Comparison of ENCODE assay signal across 14 cellular contexts in the genomic region with DNA sequence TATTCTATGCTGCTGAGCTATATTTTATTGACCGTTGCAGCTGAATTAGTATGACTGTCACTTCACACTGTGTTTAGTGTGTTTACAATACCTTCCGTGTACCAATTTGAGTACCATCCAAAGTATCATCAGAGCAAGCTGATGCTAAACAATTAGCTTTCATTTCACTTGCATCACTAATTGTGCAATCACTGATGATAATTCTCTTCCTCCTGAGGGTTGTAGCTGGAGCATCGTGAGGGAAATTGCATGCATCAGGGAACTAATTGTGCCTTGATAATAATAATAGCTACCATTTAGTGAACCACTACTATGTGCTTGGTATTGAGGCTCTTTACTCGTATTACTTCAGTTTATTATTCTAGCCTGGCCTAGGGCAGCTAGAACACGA.
"Had no signal": no experiment of that assay in that cellular context is flagged by ENCODE, and none has a peak within 500 bp of the region (broad histone marks: within the 10 kb centered on the region; RNA-seq: fewer than 3 reads in every experiment).

No MANE protein-coding gene starts in this region.

- H3K27ac Mint-ChIP-seq: activated CD8-positive, alpha-beta memory T cell treated with anti-CD3 and anti-CD28 coated beads, Interleukin-2, amount 10 ng/mL, durations not matched to agents 7 days and 5 days; activated naive CD8-positive, alpha-beta T cell; effector memory CD8-positive, alpha-beta T cell; naive thymus-derived CD4-positive, alpha-beta T cell; stimulated activated effector memory CD8-positive, alpha-beta T cell treated with anti-CD3 and anti-CD28 coated beads, Interleukin-12 subunit alpha, Interleukin-12 subunit beta, amount 100 ng/mL, for 72 hours had no signal

- H3K27me3 Mint-ChIP-seq: activated CD8-positive, alpha-beta memory T cell treated with anti-CD3 and anti-CD28 coated beads, Interleukin-2, amount 10 ng/mL, durations not matched to agents 7 days and 5 days; activated naive CD8-positive, alpha-beta T cell; effector memory CD8-positive, alpha-beta T cell; naive thymus-derived CD4-positive, alpha-beta T cell had no signal

- H3K4me1 ChIP-seq: tibial nerve had no signal

- H3K27ac ChIP-seq: brain microvascular endothelial cell, neutrophil, tibial nerve had no signal

- H3K9me3 Mint-ChIP-seq: effector memory CD8-positive, alpha-beta T cell had no signal

- H3K9me3 ChIP-seq: neutrophil, tibial nerve had no signal

- H3K4me3 ChIP-seq: tibial nerve had no signal

- H3K4me1 Mint-ChIP-seq: activated CD8-positive, alpha-beta memory T cell treated with anti-CD3 and anti-CD28 coated beads, Interleukin-2, amount 10 ng/mL, durations not matched to agents 7 days and 5 days; stimulated activated effector memory CD8-positive, alpha-beta T cell treated with anti-CD3 and anti-CD28 coated beads, Interleukin-12 subunit alpha, Interleukin-12 subunit beta, amount 100 ng/mL, for 72 hours had no signal

- DNase-seq: activated CD4-positive, alpha-beta T cell treated with anti-CD3 and anti-CD28 coated beads for 1 hour; activated CD4-positive, alpha-beta T cell treated with anti-CD3 and anti-CD28 coated beads, Interleukin-2, amount 50 U/mL, for 48 hours; activated CD8-positive, alpha-beta memory T cell treated with anti-CD3 and anti-CD28 coated beads, Interleukin-2, amount 10 ng/mL, durations not matched to agents 7 days and 5 days; activated effector memory CD4-positive, alpha-beta T cell treated with anti-CD3 and anti-CD28 coated beads, Interleukin-2, amount 50 U/mL, for 16 hours; activated T-cell treated with anti-CD3 and anti-CD28 coated beads, Interleukin-2, amount 50 U/mL, for 4 hours; amygdala; brain microvascular endothelial cell; effector memory CD8-positive, alpha-beta T cell; naive thymus-derived CD4-positive, alpha-beta T cell; right cardiac atrium had no signal

- ATAC-seq: activated CD8-positive, alpha-beta memory T cell treated with anti-CD3 and anti-CD28 coated beads, Interleukin-2, amount 10 ng/mL, durations not matched to agents 7 days and 5 days; activated T-cell treated with anti-CD3 and anti-CD28 coated beads, Interleukin-2, amount 50 U/mL, for 4 hours; effector memory CD8-positive, alpha-beta T cell; naive thymus-derived CD4-positive, alpha-beta T cell; right cardiac atrium; stimulated activated effector memory CD8-positive, alpha-beta T cell treated with anti-CD3 and anti-CD28 coated beads, Interleukin-12 subunit alpha, Interleukin-12 subunit beta, amount 100 ng/mL, for 72 hours had no signal

- H3K4me3 Mint-ChIP-seq: activated CD8-positive, alpha-beta memory T cell treated with anti-CD3 and anti-CD28 coated beads, Interleukin-2, amount 10 ng/mL, durations not matched to agents 7 days and 5 days; activated naive CD8-positive, alpha-beta T cell; activated T-cell treated with anti-CD3 and anti-CD28 coated beads, Interleukin-2, amount 50 U/mL, for 4 hours; effector memory CD8-positive, alpha-beta T cell; naive thymus-derived CD4-positive, alpha-beta T cell; stimulated activated effector memory CD8-positive, alpha-beta T cell treated with anti-CD3 and anti-CD28 coated beads, Interleukin-12 subunit alpha, Interleukin-12 subunit beta, amount 100 ng/mL, for 72 hours had no signal

- H3K27me3 ChIP-seq: brain microvascular endothelial cell, neutrophil, tibial nerve had no signal

- H3K36me3 ChIP-seq: brain microvascular endothelial cell, neutrophil had no signal
